8 cellular contexts compared by ENCODE assay signal in the genomic region with DNA sequence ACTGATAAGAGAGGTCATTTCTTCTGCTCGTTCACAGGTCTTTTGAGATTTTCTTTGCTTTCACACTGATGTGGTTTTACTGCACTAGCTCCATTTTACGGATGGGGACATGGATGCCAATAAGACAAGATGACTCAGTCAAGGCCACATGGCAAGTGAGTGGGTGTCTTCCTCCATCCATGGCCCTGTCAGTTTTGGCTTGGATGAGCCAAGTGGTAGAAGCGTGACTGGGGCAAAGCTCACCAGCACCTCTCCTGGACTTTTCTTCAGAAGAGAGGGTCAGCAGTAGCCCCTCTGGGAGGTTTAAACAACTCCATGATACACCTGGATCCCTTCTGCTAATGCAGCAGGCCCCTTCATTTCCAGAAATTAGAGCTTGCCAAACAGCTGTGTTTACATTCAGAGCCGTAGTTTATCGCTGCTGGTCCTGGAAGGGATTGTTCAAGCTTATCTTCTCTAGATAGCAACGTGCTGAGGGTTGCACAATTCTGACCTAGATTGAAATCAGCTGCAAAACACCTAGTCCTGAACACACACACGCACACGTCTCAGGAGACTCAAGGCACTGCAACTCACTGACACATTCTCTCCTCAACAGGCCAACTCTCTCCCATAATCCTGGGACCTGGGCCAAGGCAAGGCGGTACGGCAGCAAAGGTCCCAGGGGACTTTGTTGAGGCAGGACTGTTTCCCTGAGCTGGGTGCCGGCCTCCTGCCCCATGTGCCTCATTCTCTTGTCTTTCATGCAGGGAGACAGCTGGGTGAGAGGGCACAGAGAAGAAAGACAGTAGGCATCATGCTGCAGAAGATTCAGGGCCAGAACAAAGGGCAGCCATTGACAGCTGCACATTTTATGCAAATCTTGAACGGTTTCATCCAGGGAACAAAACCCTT. TPM values are rescaled to one million over a fixed set of nuclear protein-coding genes. Genes with fewer than 3 reads are reported as not detected.
DNase-seq lines count a peak whose midpoint lies in the region; ATAC-seq and TF ChIP-seq lines count a peak whose summit lies in the region.

No MANE protein-coding gene starts in this region.

- H3K4me1 ChIP-seq in osteoblast (ENCODE audit: insufficient read depth, low read length) = peaks cover 12% of the 10 kb centered on the region

- H3K27ac ChIP-seq in osteoblast (ENCODE audit: low read depth, low read length) = no peak overlapping the region

- DNase-seq in Ammon's horn (ENCODE audit: low spot score) = peak; percentile 57
- peak; percentile 85 for DNase-seq in NCI-H1105 treated with DMSO at 0.1 percent for 48 hours (lab: John Stamatoyannopoulos, UW)
- no peak for DNase-seq in activated naive CD8-positive, alpha-beta T cell treated with anti-CD3 and anti-CD28 coated beads, Interleukin-2, amount 10 ng/mL, durations not matched to agents 7 days and 5 days
- peak; percentile 62 to 86 for DNase-seq in lower leg skin (ENCODE audit: low spot score in 2 of 2)
- no peak for DNase-seq in ACHN
- no peak for DNase-seq in osteoblast (ENCODE audit: insufficient read length, low spot score, missing footprints)

- peaks cover 67% of the 10 kb centered on the region for H3K4me1 Mint-ChIP-seq in activated naive CD8-positive, alpha-beta T cell treated with anti-CD3 and anti-CD28 coated beads, Interleukin-2, amount 10 ng/mL, durations not matched to agents 7 days and 5 days

- no peaks in the 10 kb centered on the region for H3K79me2 ChIP-seq in osteoblast (ENCODE audit: insufficient read depth, low read length)

- H3K27ac Mint-ChIP-seq in activated naive CD8-positive, alpha-beta T cell treated with anti-CD3 and anti-CD28 coated beads, Interleukin-2, amount 10 ng/mL, durations not matched to agents 7 days and 5 days = peak overlapping the region; percentile 86

- peak overlapping the region; percentile 39 for H3K4me3 Mint-ChIP-seq in activated naive CD8-positive, alpha-beta T cell treated with anti-CD3 and anti-CD28 coated beads, Interleukin-2, amount 10 ng/mL, durations not matched to agents 7 days and 5 days

- no peaks in the 10 kb centered on the region for H3K9me3 ChIP-seq in osteoblast (ENCODE audit: low read depth, low read length)

- no peaks in the 10 kb centered on the region for H4K20me1 ChIP-seq in osteoblast (ENCODE audit: insufficient read depth, low read length)

- no peak overlapping the region for H3K4me2 ChIP-seq in osteoblast (ENCODE audit: insufficient read depth, low read length)

- peaks cover 6% of the 10 kb centered on the region for H3K9me3 Mint-ChIP-seq in activated naive CD8-positive, alpha-beta T cell treated with anti-CD3 and anti-CD28 coated beads, Interleukin-2, amount 10 ng/mL, durations not matched to agents 7 days and 5 days

- POLR2A ChIA-PET in activated naive CD8-positive, alpha-beta T cell treated with anti-CD3 and anti-CD28 coated beads, Interleukin-2, amount 10 ng/mL, durations not matched to agents 7 days and 5 days (lab: Charles Lee) = interaction anchor here (0.8 to 6.8 kb wide), 11 partner anchors 10 to 62 kb away, joined by 3 to 53 read pairs (median 6); a partner anchor contains a TSS

- WGBS in lower leg skin, 2 donors = 44 to 48% methylated on average over 12 of the region's 12 CpGs

- H2AFZ ChIP-seq in osteoblast (ENCODE audit: low read length) = no peak overlapping the region

- peak; percentile 60 for ATAC-seq in GM18868 (IDR thresholded peaks at IDR 0.05; ENCODE audit: unreplicated experiment)
- ATAC-seq in activated naive CD8-positive, alpha-beta T cell treated with anti-CD3 and anti-CD28 coated beads, Interleukin-2, amount 10 ng/mL, durations not matched to agents 7 days and 5 days (ENCODE audit: low read depth) = no peak
- no peak for ATAC-seq in GM19023 (IDR thresholded peaks at IDR 0.05; ENCODE audit: unreplicated experiment)

- in situ Hi-C loops in ACHN (cut with HindIII; ENCODE audit: low pct_ligation_motif_present, low pct_unique_long_range_greater_than_20kb, low sequenced_read_pairs) = no loop called here

- H3K27me3 ChIP-seq in osteoblast (ENCODE audit: insufficient read depth, low read length) = no peaks in the 10 kb centered on the region

- no peak for TF ChIP-seq POLR2A in lower leg skin (IDR thresholded peaks at IDR 0.05)

- H3K36me3 ChIP-seq in osteoblast (ENCODE audit: insufficient read depth, low read length) = no peaks in the 10 kb centered on the region

- H3K4me3 ChIP-seq in lower leg skin (ENCODE audit: low read depth, poor library complexity, severe bottlenecking) (no peak overlapping the region), osteoblast (ENCODE audit: insufficient read depth, low read length) (no peak overlapping the region)

- no peaks in the 10 kb centered on the region for H3K27me3 Mint-ChIP-seq in activated naive CD8-positive, alpha-beta T cell treated with anti-CD3 and anti-CD28 coated beads, Interleukin-2, amount 10 ng/mL, durations not matched to agents 7 days and 5 days

- H3K36me3 Mint-ChIP-seq in activated naive CD8-positive, alpha-beta T cell treated with anti-CD3 and anti-CD28 coated beads, Interleukin-2, amount 10 ng/mL, durations not matched to agents 7 days and 5 days = peaks cover 6% of the 10 kb centered on the region

- TF ChIP-seq CTCF in lower leg skin (IDR thresholded peaks at IDR 0.05) (no peak), osteoblast (IDR thresholded peaks at IDR 0.05; ENCODE audit: extremely low read depth, low read depth, low read length) (no peak)

- intact Hi-C loops in lower leg skin (cut with DNase I; ENCODE audit: low total_unique reads) = no loop called here

RNA-seq across cellular contexts. Expression of a gene that starts 14.2 kb away (rescaled TPM):
- 100 to 1,000 TPM; 236 to 237 TPM for total RNA-seq in activated naive CD8-positive, alpha-beta T cell treated with anti-CD3 and anti-CD28 coated beads, Interleukin-2, amount 10 ng/mL, durations not matched to agents 7 days and 5 days
- total RNA-seq in lower leg skin = 100 to 1,000 TPM; 230 to 445 (median 330) TPM
- total RNA-seq in osteoblast = 63.1 and 73.8 TPM in 2 replicates

Comparison
In these comparisons a context has a peak if more than half of its experiments do, and no peak if none do; other contexts are left out.
1. DNase-seq: peak in Ammon's horn (single experiment), NCI-H1105 treated with DMSO at 0.1 percent for 48 hours (single experiment) and lower leg skin (2 of 2); none in activated naive CD8-positive, alpha-beta T cell treated with anti-CD3 and anti-CD28 coated beads, Interleukin-2, amount 10 ng/mL, durations not matched to agents 7 days and 5 days (single experiment), ACHN (single experiment) and osteoblast (single experiment).